ENCODE assay signal across 8 cellular contexts in genomic region chr22:25404556-25404922, GRCh38.
DNase-seq lines count a peak whose midpoint lies in the region; ATAC-seq lines count a peak whose summit lies in the region.

No MANE protein-coding gene starts in this region.

- peak; percentile 19 for DNase-seq in DMS53 (lab: John Stamatoyannopoulos, UW)
- no peak for DNase-seq in DMS53 treated with DMSO at 0.1 percent for 48 hours (lab: John Stamatoyannopoulos, UW; ENCODE audit: unreplicated experiment)
- DNase-seq in NT2/D1 (ENCODE audit: low read depth, low spot score) = no peak
- peak; percentile 67 for DNase-seq in ecto neural progenitor cell (ENCODE audit: low spot score)
- DNase-seq in myocyte (ENCODE audit: low read depth) = peak; percentile 76
- no peak for DNase-seq in hippocampal formation (lab: John Stamatoyannopoulos, UW)
- no peak for DNase-seq in NCI-H1930 (lab: John Stamatoyannopoulos, UW)

- H3K9ac ChIP-seq in NT2/D1 (ENCODE audit: insufficient read length, low read depth) = peak overlapping the region; percentile 76

- H3K9me3 ChIP-seq in NT2/D1 (ENCODE audit: insufficient read depth, low read length) = no peaks in the 10 kb centered on the region

- H3K36me3 ChIP-seq in NT2/D1 (ENCODE audit: insufficient read depth, insufficient read length, low read length) = no peaks in the 10 kb centered on the region

- H3K27me3 ChIP-seq in NT2/D1 (ENCODE audit: insufficient read depth, insufficient read length) = peaks cover 15% of the 10 kb centered on the region

- peaks cover 9% of the 10 kb centered on the region for H3K4me1 ChIP-seq in NT2/D1 (ENCODE audit: insufficient read depth, insufficient read length)

- peak overlapping the region; percentile 53 for H3K4me3 ChIP-seq in NT2/D1 (ENCODE audit: insufficient read length, low read depth)

- ATAC-seq in HG03108 (IDR thresholded peaks at IDR 0.05; ENCODE audit: unreplicated experiment) = no peak

Comparison
In these comparisons a context has a peak if more than half of its experiments do, and no peak if none do; other contexts are left out.
1. DNase-seq: peak in DMS53 (single experiment), ecto neural progenitor cell (single experiment) and myocyte (single experiment); none in DMS53 treated with DMSO at 0.1 percent for 48 hours (single experiment), NT2/D1 (single experiment), hippocampal formation (0 of 2) and NCI-H1930 (0 of 2).